18 cellular contexts compared by ENCODE assay signal in genomic region chr4:7915875-7916242, GRCh38. TPM values are rescaled to one million over a fixed set of nuclear protein-coding genes. Genes with fewer than 3 reads are reported as not detected.
A peak's percentile ranks its signal among the peaks of the same experiment; 100 is the strongest.
DNase-seq lines count a peak whose midpoint lies in the region; ATAC-seq and TF ChIP-seq lines count a peak whose summit lies in the region.
"Had no signal": no experiment of that assay in that cellular context is flagged by ENCODE, and none has a peak within 500 bp of the region (broad histone marks: within the 10 kb centered on the region; RNA-seq: fewer than 3 reads in every experiment).

No MANE protein-coding gene starts in this region.

- POLR2A ChIA-PET in Panc1 (lab: Charles Lee): no interaction called here

- in situ Hi-C loops in Panc1 (cut with HindIII; ENCODE audit: low pct_unique_long_range_greater_than_20kb, low sequenced_read_pairs): no loop called here

- H3K4me3 ChIP-seq in GM12865 (ENCODE audit: low read depth, low read length) (no peak overlapping the region), Panc1 (ENCODE audit: low read depth in 2 of 2, low read length in 2 of 2) (no peak overlapping the region)
- H3K4me3 ChIP-seq: SJSA1 had no signal

- BruUV-seq in Panc1 (replicated peaks; lab: Mats Ljungman, UMichigan): no TSS peak

- ATAC-seq in HG02610 (IDR thresholded peaks at IDR 0.05; ENCODE audit: unreplicated experiment) (peak; percentile 11), Panc1 (no peak)
- ATAC-seq: PC-3 had no signal

- TF ChIP-seq CTCF in GM12865 (IDR thresholded peaks at IDR 0.05; ENCODE audit: insufficient read depth, low read depth, low read length, missing control alignments) (no peak), Panc1 (IDR thresholded peaks at IDR 0.05) (no peak), GM10266 (IDR thresholded peaks at IDR 0.05; ENCODE audit: control insufficient read depth, insufficient read depth, low read depth, missing control alignments) (no peak)

- CTCF ChIA-PET in Panc1 (lab: Charles Lee): interaction anchor here (0.7 kb wide), 1 partner anchor 43 kb away, joined by 4 read pairs; no protein-coding TSS in a partner anchor

- no peaks in the 10 kb centered on the region for H3K36me3 ChIP-seq in Panc1 (ENCODE audit: control insufficient read depth, insufficient read depth, low read length)

- no peaks in the 10 kb centered on the region for H3K27me3 ChIP-seq in Panc1 (ENCODE audit: control insufficient read depth, insufficient read depth, low read length)
- H3K27me3 ChIP-seq: SJSA1 had no signal

- DNase-seq in GM12865 (ENCODE audit: low read depth) (peak; percentile 4), Panc1 (ENCODE audit: low read depth, low spot score) (no peak), islet precursor cell (peak; percentile 43), GM10266 (ENCODE audit: extremely low spot score) (no peak), NCI-H146 treated with DMSO at 0.1 percent for 48 hours (lab: John Stamatoyannopoulos, UW; ENCODE audit: unreplicated experiment) (no peak)
- no peak for DNase-seq in activated CD4-positive, alpha-beta T cell treated with anti-CD3 and anti-CD28 coated beads for 1 hour
- DNase-seq: ACHN; C1 segment of cervical spinal cord; CD8-positive, alpha-beta memory T cell; DMS53; NCI-H1417; NCI-H187 treated with DMSO at 0.1 percent for 48 hours; NCI-H226; NCI-H524; PC-3; SW 1271 had no signal

- peaks cover 79% of the 10 kb centered on the region for H3K4me1 ChIP-seq in Panc1 (ENCODE audit: control insufficient read depth, insufficient read depth, low read length)

- H3K27ac ChIP-seq in Panc1 (ENCODE audit: low read length): peak overlapping the region; percentile 85
- H3K27ac ChIP-seq: SJSA1 had no signal

- H3K9me3 ChIP-seq in Panc1 (ENCODE audit: control insufficient read depth, insufficient read depth, low read depth, low read length): no peaks in the 10 kb centered on the region
- H3K9me3 ChIP-seq: SJSA1 had no signal

- intact Hi-C loops in Panc1 (cut with micrococcal nuclease; ENCODE audit: unreplicated experiment): no loop called here

RNA-seq across cellular contexts. Expression of gene AFAP1, which starts 23.8 kb away (rescaled TPM):
- 94.7 TPM for total RNA-seq in Panc1 (2021; ENCODE audit: unreplicated experiment)
- 90.7 TPM for polyA plus RNA-seq in Panc1 (2012; ENCODE audit: insufficient read length)

Comparison
In these comparisons a context has a peak if more than half of its experiments do, and no peak if none do; other contexts are left out.
1. DNase-seq: peak in GM12865 (single experiment) and islet precursor cell (single experiment); none in Panc1 (single experiment), GM10266 (single experiment), activated CD4-positive, alpha-beta T cell treated with anti-CD3 and anti-CD28 coated beads for 1 hour (single experiment) and NCI-H146 treated with DMSO at 0.1 percent for 48 hours (single experiment).